ENCODE assay signal across 8 cellular contexts in the genomic region with DNA sequence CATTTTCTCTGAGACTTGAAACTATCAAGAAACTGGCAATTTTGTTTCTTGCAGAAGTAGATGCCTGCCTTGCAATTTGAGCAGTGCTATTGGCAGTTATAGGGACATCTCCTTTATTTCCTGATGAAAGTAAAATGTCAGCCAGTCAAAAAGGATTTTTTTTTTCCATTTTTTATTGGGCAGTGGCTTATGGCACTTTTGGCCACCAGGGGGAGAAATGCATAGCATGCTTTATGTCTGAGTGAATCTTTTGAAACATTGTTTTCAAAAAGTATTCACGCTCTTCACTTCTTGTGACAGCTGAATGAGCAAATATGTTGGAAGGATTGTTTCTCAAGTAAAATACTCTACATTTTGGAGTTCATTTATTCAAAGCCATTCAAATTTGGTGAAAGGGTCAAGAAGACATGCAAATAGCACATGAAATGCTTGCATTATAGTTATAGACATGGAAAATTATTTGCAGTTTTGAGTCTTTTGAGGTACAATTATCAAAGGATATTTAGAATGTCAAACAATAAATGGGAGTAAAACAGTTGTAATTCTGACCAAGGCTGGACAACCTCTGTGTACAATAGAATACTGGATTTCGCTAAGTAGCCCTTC.
A peak's percentile ranks its signal among the peaks of the same experiment; 100 is the strongest.
DNase-seq lines count a peak whose midpoint lies in the region; ATAC-seq and TF ChIP-seq lines count a peak whose summit lies in the region.

No MANE protein-coding gene starts in this region.

- TF ChIP-seq POLR2A in gastroesophageal sphincter (IDR thresholded peaks at IDR 0.05) (no peak), testis (IDR thresholded peaks at IDR 0.05) (no peak)

- peaks cover 0 to 13% (median 0%) of the 10 kb centered on the region in 3 donors for H3K9me3 ChIP-seq in gastroesophageal sphincter
- no peaks in the 10 kb centered on the region for H3K9me3 ChIP-seq in testis

- intact Hi-C loops in testis (cut with DNase I; ENCODE audit: low total_unique reads): no loop called here

- POLR2A ChIA-PET in BJ (lab: Charles Lee): no interaction called here

- WGBS in gastroesophageal sphincter (ENCODE audit: low coverage in 1 of 2), 2 donors: 64 to 65% methylated on average over 2 of the region's 2 CpGs
- 69 to 73% methylated on average over 2 of the region's 2 CpGs for WGBS in testis, 2 donors

- H3K27me3 ChIP-seq in BJ (ENCODE audit: control insufficient read depth, insufficient read depth, low read length): 0 out of 2 replicates have a peak, but pooled peaks cover 1% of the 10 kb centered on the region
- no peaks in the 10 kb centered on the region for H3K27me3 ChIP-seq in gastroesophageal sphincter
- no peaks in the 10 kb centered on the region for H3K27me3 ChIP-seq in testis

- CTCF ChIA-PET in BJ (lab: Yijun Ruan, JAX): interaction anchor here (1.0 to 2.4 kb wide), 8 partner anchors 9 to 712 kb away, joined by 3 to 17 read pairs (median 4); no protein-coding TSS in a partner anchor

- no peaks in the 10 kb centered on the region for H3K4me1 ChIP-seq in gastroesophageal sphincter
- no peaks in the 10 kb centered on the region for H3K4me1 ChIP-seq in testis

- TF ChIP-seq EP300 in gastroesophageal sphincter (IDR thresholded peaks at IDR 0.05): no peak

- no peak overlapping the region for H3K4me3 ChIP-seq in BJ (ENCODE audit: low read depth, low read length)
- no peak overlapping the region for H3K4me3 ChIP-seq in gastroesophageal sphincter
- H3K4me3 ChIP-seq in testis: no peak overlapping the region

- H3K27ac ChIP-seq in gastroesophageal sphincter (no peak overlapping the region), testis (no peak overlapping the region)

- H3K36me3 ChIP-seq in BJ (ENCODE audit: control insufficient read depth, insufficient read depth, low read length): no peaks in the 10 kb centered on the region
- H3K36me3 ChIP-seq in gastroesophageal sphincter: no peaks in the 10 kb centered on the region
- H3K36me3 ChIP-seq in testis (ENCODE audit: low read depth, missing control alignments): no peaks in the 10 kb centered on the region

- no peak for DNase-seq in BJ (ENCODE audit: low read depth)
- DNase-seq in H4 (ENCODE audit: low spot score): peak; percentile 29
- peak; percentile 58 for DNase-seq in RPMI8226
- peak; percentile 72 for DNase-seq in testis
- DNase-seq in activated CD4-positive, alpha-beta T cell treated with anti-CD3 and anti-CD28 coated beads for 1 hour: no peak

- peak; percentile 77 for TF ChIP-seq CTCF in BJ (IDR thresholded peaks at IDR 0.05; ENCODE audit: insufficient read depth, low read depth, low read length)
- TF ChIP-seq CTCF in gastroesophageal sphincter (IDR thresholded peaks at IDR 0.05): peak; percentile 24 to 48 (median 38)
- TF ChIP-seq CTCF in testis (IDR thresholded peaks at IDR 0.05): peak; percentile 58 to 87 (median 71)

- ATAC-seq in gastroesophageal sphincter (no peak), GM21737 (IDR thresholded peaks at IDR 0.05; ENCODE audit: unreplicated experiment) (no peak), HG03521 (IDR thresholded peaks at IDR 0.05; ENCODE audit: unreplicated experiment) (no peak)

Comparison
In these comparisons a context has a peak if more than half of its experiments do, and no peak if none do; other contexts are left out.
1. DNase-seq: peak in H4 (single experiment), RPMI8226 (single experiment) and testis (single experiment); none in BJ (single experiment) and activated CD4-positive, alpha-beta T cell treated with anti-CD3 and anti-CD28 coated beads for 1 hour (single experiment).
2. Peak in every context shown above with its lines, with median percentiles within 50 percentile points of each other: CTCF ChIP-seq.